9 cellular contexts compared by ENCODE assay signal in genomic region chr1:167430134-167430848, GRCh38.
DNase-seq lines count a peak whose midpoint lies in the region; ATAC-seq and TF ChIP-seq lines count a peak whose summit lies in the region.
"Had no signal": no experiment of that assay in that cellular context is flagged by ENCODE, and none has a peak within 500 bp of the region (broad histone marks: within the 10 kb centered on the region; RNA-seq: fewer than 3 reads in every experiment).

No MANE protein-coding gene starts in this region.

- CTCF ChIA-PET in activated naive CD4-positive, alpha-beta T cell treated with anti-CD3 and anti-CD28 coated beads for 36 hours (lab: Charles Lee), result interaction anchor here (1.0 to 1.8 kb wide), 4 partner anchors 8 to 110 kb away, joined by 3 to 7 read pairs (median 4); no protein-coding TSS in a partner anchor

- no peaks in the 10 kb centered on the region for H3K9me3 ChIP-seq in gastrocnemius medialis
- no peaks in the 10 kb centered on the region for H3K9me3 ChIP-seq in SJCRH30 (replicated peaks)
- H3K9me3 ChIP-seq: thoracic aorta had no signal

- no peak overlapping the region for H3K4me3 Mint-ChIP-seq in activated naive CD4-positive, alpha-beta T cell treated with anti-CD3 and anti-CD28 coated beads for 36 hours
- H3K4me3 Mint-ChIP-seq in activated naive CD8-positive, alpha-beta T cell, result no peak overlapping the region

- H3K27me3 Mint-ChIP-seq in activated naive CD4-positive, alpha-beta T cell treated with anti-CD3 and anti-CD28 coated beads for 36 hours (ENCODE audit: low read depth), result no peaks in the 10 kb centered on the region
- no peaks in the 10 kb centered on the region for H3K27me3 Mint-ChIP-seq in activated naive CD8-positive, alpha-beta T cell

- in situ Hi-C loops in gastrocnemius medialis (cut with MboI; ENCODE audit: low sequenced_read_pairs in 4 of 4), result no loop called here

- H3K27ac ChIP-seq in gastrocnemius medialis (no peak overlapping the region), SJCRH30 (no peak overlapping the region)
- H3K27ac ChIP-seq: thoracic aorta had no signal

- intact Hi-C loops in activated naive CD4-positive, alpha-beta T cell treated with anti-CD3 and anti-CD28 coated beads for 36 hours (cut with micrococcal nuclease), result loop anchor here (10.0 kb wide), 1 partner anchor 515 kb away; no protein-coding TSS in a partner anchor
- intact Hi-C loops in gastrocnemius medialis (cut with DNase I; ENCODE audit: low total_unique reads), result no loop called here

- H3K4me1 Mint-ChIP-seq in activated naive CD4-positive, alpha-beta T cell treated with anti-CD3 and anti-CD28 coated beads for 36 hours (ENCODE audit: low read depth), result peaks cover 50% of the 10 kb centered on the region
- peaks cover 25% of the 10 kb centered on the region for H3K4me1 Mint-ChIP-seq in activated naive CD8-positive, alpha-beta T cell (ENCODE audit: low read depth)

- H3K36me3 ChIP-seq in gastrocnemius medialis (no peaks in the 10 kb centered on the region), SJCRH30 (no peaks in the 10 kb centered on the region)
- H3K36me3 ChIP-seq: thoracic aorta had no signal

- ATAC-seq in HG02981 (IDR thresholded peaks at IDR 0.05; ENCODE audit: unreplicated experiment) (peak; percentile 31), gastrocnemius medialis (no peak)

- H3K27ac Mint-ChIP-seq in activated naive CD4-positive, alpha-beta T cell treated with anti-CD3 and anti-CD28 coated beads for 36 hours, result peak overlapping the region; percentile 74
- H3K27ac Mint-ChIP-seq in activated naive CD8-positive, alpha-beta T cell, result peak overlapping the region; percentile 81

- DNase-seq in activated naive CD4-positive, alpha-beta T cell treated with anti-CD3 and anti-CD28 coated beads for 36 hours, result no peak
- DNase-seq in activated naive CD4-positive, alpha-beta T cell (lab: John Stamatoyannopoulos, UW), result no peak
- DNase-seq in retina (peak; percentile 31), NCI-H82 (lab: John Stamatoyannopoulos, UW) (no peak), gastrocnemius medialis (no peak), SJCRH30 (no peak)

- TF ChIP-seq POLR2A in gastrocnemius medialis (IDR thresholded peaks at IDR 0.05), result no peak

- H3K4me3 ChIP-seq in gastrocnemius medialis (no peak overlapping the region), SJCRH30 (no peak overlapping the region)
- H3K4me3 ChIP-seq: thoracic aorta had no signal

- H3K36me3 Mint-ChIP-seq in activated naive CD4-positive, alpha-beta T cell treated with anti-CD3 and anti-CD28 coated beads for 36 hours (ENCODE audit: low read depth), result peaks cover 17% of the 10 kb centered on the region
- no peaks in the 10 kb centered on the region for H3K36me3 Mint-ChIP-seq in activated naive CD8-positive, alpha-beta T cell

- H3K27me3 ChIP-seq in gastrocnemius medialis (no peaks in the 10 kb centered on the region), SJCRH30 (no peaks in the 10 kb centered on the region)

- H3K9me3 Mint-ChIP-seq in activated naive CD4-positive, alpha-beta T cell treated with anti-CD3 and anti-CD28 coated beads for 36 hours, result no peaks in the 10 kb centered on the region
- H3K9me3 Mint-ChIP-seq in activated naive CD8-positive, alpha-beta T cell (ENCODE audit: low read depth), result no peaks in the 10 kb centered on the region

- TF ChIP-seq CTCF in gastrocnemius medialis (IDR thresholded peaks at IDR 0.05 in 4 of 5, conservative IDR thresholded peaks at IDR 0.05 in 1 of 5), result no peak

- peaks cover 0 to 9% of the 10 kb centered on the region in 2 donors for H3K4me1 ChIP-seq in gastrocnemius medialis
- H3K4me1 ChIP-seq in SJCRH30, result peaks cover 13% of the 10 kb centered on the region; the same call in 1 of the 2 replicates
